Comparison of ENCODE assay signal across 1 cellular context in the genomic region with DNA sequence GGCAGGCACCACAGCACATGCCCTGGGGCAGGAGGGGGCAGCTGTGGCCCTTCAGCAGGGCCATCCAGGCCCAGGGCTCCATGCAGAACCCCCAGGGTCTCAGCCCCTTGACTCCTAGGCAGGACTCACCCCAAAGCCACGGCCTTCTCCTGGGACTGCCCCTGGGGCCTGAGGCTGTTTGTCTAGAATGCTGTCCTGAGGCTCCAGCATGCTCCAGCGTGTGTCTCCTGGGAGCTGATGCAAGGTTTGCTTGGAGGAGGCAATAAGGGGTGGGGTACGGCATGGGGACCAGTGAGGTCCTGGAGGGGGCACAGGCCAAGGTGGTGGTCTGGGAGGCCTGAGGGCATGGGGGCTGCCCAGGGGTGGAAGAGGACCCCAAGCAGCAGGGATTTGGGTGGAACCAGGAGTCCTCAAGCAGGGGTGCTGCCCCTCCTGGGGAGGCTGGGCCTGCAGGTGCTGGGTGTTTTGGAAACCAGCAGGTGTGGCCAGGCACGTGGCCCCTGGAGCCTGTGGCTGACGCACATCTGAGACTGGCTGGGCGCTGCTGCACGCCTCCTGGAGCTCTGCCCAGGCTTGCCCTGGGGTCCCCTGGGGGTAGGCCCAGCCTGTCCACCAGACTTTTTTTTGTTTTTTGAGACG.
TF ChIP-seq lines count a peak whose summit lies in the region.

No MANE protein-coding gene starts in this region.

TF ChIP-seq in K562, 482 proteins besides CTCF, POLR2A, EP300 and RAD21 (continued from another document and continues in another):
- TF ChIP-seq CTCFL (IDR thresholded peaks at IDR 0.05; ENCODE audit: borderline replicate concordance, insufficient read depth, low read depth, low read length, poor library complexity, severe bottlenecking): no peak
- 0 out of 2 replicates have a peak, but pooled peaks have one; percentile 66 for TF ChIP-seq PHB (CRISPR knock-in tag; IDR thresholded peaks at IDR 0.05)
- TF ChIP-seq ARID1B (IDR thresholded peaks at IDR 0.05): peak; percentile 26; the same call in 1 of the 2 replicates
- TF ChIP-seq ZNF699 (CRISPR knock-in tag; IDR thresholded peaks at IDR 0.05; ENCODE audit: insufficient replicate concordance): no peak
- 0 out of 2 replicates have a peak, but pooled peaks have one; percentile 9 for TF ChIP-seq ZNF239 (CRISPR knock-in tag; IDR thresholded peaks at IDR 0.05)
- peak; percentile 12; the same call in 1 of the 2 replicates for TF ChIP-seq ZNF707 (CRISPR knock-in tag; conservative IDR thresholded peaks at IDR 0.05)
- peak; percentile 18; the same call in 1 of the 2 replicates for TF ChIP-seq ZNF507 (tag; conservative IDR thresholded peaks at IDR 0.05)
- TF ChIP-seq ZNF551 (CRISPR knock-in tag; IDR thresholded peaks at IDR 0.05): no peak
- TF ChIP-seq NRF1 (conservative IDR thresholded peaks at IDR 0.05 in 1 of 2, IDR thresholded peaks at IDR 0.05 in 1 of 2): peak in 1 of 2 experiments; percentile 15; a peak in 1 of 4 replicates
- TF ChIP-seq MCM5 (IDR thresholded peaks at IDR 0.05; ENCODE audit: low read depth): no peak
- no peak for TF ChIP-seq POLR3A (IDR thresholded peaks at IDR 0.05; ENCODE audit: borderline replicate concordance, extremely low read depth, insufficient read depth, insufficient read length)
- no peak for TF ChIP-seq ETV5 (CRISPR knock-in tag; IDR thresholded peaks at IDR 0.05; ENCODE audit: low read depth)
- 0 out of 2 replicates have a peak, but pooled peaks have one; percentile 15 for TF ChIP-seq JUND (IDR thresholded peaks at IDR 0.05; ENCODE audit: borderline replicate concordance, low read depth, low read length)
- no peak for TF ChIP-seq JUND (tag; IDR thresholded peaks at IDR 0.05; ENCODE audit: borderline replicate concordance, low read depth, low read length)
- TF ChIP-seq ZBTB49 (CRISPR knock-in tag; IDR thresholded peaks at IDR 0.05; ENCODE audit: borderline replicate concordance): no peak
- TF ChIP-seq ATF4 (CRISPR knock-in tag; IDR thresholded peaks at IDR 0.05): peak; percentile 89
- TF ChIP-seq, protein P1, sequence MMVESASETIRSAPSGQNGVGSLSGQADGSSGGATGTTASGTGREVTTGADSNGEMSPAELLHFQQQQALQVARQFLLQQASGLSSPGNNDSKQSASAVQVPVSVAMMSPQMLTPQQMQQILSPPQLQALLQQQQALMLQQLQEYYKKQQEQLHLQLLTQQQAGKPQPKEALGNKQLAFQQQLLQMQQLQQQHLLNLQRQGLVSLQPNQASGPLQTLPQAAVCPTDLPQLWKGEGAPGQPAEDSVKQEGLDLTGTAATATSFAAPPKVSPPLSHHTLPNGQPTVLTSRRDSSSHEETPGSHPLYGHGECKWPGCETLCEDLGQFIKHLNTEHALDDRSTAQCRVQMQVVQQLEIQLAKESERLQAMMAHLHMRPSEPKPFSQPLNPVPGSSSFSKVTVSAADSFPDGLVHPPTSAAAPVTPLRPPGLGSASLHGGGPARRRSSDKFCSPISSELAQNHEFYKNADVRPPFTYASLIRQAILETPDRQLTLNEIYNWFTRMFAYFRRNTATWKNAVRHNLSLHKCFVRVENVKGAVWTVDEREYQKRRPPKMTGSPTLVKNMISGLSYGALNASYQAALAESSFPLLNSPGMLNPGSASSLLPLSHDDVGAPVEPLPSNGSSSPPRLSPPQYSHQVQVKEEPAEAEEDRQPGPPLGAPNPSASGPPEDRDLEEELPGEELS (CRISPR knock-in tag; IDR thresholded peaks at IDR 0.05; ENCODE audit: borderline replicate concordance): no peak
- TF ChIP-seq HDAC8 (tag; IDR thresholded peaks at IDR 0.05): peak; percentile 53; the same call in 1 of the 2 replicates
- TF ChIP-seq FOXP1 (CRISPR knock-in tag; IDR thresholded peaks at IDR 0.05): 0 out of 2 replicates have a peak, but pooled peaks have one; percentile 42
- TF ChIP-seq DPF2 (IDR thresholded peaks at IDR 0.05): 0 out of 2 replicates have a peak, but pooled peaks have one; percentile 16
- TF ChIP-seq MYC (IDR thresholded peaks at IDR 0.05; ENCODE audit: low read depth, low read length): peak; percentile 93
- no peak; the same call in 1 of the 2 replicates for TF ChIP-seq MYC (CRISPR knock-in tag; IDR thresholded peaks at IDR 0.05; ENCODE audit: borderline replicate concordance, low read depth)
- TF ChIP-seq C11orf30 (IDR thresholded peaks at IDR 0.05; ENCODE audit: low read depth): no peak
- 0 out of 2 replicates have a peak, but pooled peaks have one; percentile 25 for TF ChIP-seq GABPB1 (CRISPR knock-in tag; IDR thresholded peaks at IDR 0.05)
- TF ChIP-seq, protein P2, sequence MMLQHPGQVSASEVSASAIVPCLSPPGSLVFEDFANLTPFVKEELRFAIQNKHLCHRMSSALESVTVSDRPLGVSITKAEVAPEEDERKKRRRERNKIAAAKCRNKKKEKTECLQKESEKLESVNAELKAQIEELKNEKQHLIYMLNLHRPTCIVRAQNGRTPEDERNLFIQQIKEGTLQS (IDR thresholded peaks at IDR 0.05): peak; percentile 75; the same call in 1 of the 2 replicates
- TF ChIP-seq, protein P2 (CRISPR knock-in tag; conservative IDR thresholded peaks at IDR 0.05): no peak
- no peak for TF ChIP-seq HINFP (tag; conservative IDR thresholded peaks at IDR 0.05; ENCODE audit: low read depth)
- peak; percentile 38; the same call in 1 of the 2 replicates for TF ChIP-seq HBP1 (CRISPR knock-in tag; IDR thresholded peaks at IDR 0.05)
- TF ChIP-seq ZNF584 (CRISPR knock-in tag; IDR thresholded peaks at IDR 0.05; ENCODE audit: low read depth): peak; percentile 69; the same call in 1 of the 2 replicates
- TF ChIP-seq ZBTB33 (CRISPR knock-in tag; IDR thresholded peaks at IDR 0.05): peak; percentile 79; the same call in 1 of the 2 replicates
- no peak for TF ChIP-seq SP2 (IDR thresholded peaks at IDR 0.05; ENCODE audit: extremely low read depth, low read depth, low read length, poor library complexity, severe bottlenecking)
- TF ChIP-seq MECOM (CRISPR knock-in tag; IDR thresholded peaks at IDR 0.05): peak; percentile 43; the same call in 1 of the 2 replicates
- TF ChIP-seq, protein P3, sequence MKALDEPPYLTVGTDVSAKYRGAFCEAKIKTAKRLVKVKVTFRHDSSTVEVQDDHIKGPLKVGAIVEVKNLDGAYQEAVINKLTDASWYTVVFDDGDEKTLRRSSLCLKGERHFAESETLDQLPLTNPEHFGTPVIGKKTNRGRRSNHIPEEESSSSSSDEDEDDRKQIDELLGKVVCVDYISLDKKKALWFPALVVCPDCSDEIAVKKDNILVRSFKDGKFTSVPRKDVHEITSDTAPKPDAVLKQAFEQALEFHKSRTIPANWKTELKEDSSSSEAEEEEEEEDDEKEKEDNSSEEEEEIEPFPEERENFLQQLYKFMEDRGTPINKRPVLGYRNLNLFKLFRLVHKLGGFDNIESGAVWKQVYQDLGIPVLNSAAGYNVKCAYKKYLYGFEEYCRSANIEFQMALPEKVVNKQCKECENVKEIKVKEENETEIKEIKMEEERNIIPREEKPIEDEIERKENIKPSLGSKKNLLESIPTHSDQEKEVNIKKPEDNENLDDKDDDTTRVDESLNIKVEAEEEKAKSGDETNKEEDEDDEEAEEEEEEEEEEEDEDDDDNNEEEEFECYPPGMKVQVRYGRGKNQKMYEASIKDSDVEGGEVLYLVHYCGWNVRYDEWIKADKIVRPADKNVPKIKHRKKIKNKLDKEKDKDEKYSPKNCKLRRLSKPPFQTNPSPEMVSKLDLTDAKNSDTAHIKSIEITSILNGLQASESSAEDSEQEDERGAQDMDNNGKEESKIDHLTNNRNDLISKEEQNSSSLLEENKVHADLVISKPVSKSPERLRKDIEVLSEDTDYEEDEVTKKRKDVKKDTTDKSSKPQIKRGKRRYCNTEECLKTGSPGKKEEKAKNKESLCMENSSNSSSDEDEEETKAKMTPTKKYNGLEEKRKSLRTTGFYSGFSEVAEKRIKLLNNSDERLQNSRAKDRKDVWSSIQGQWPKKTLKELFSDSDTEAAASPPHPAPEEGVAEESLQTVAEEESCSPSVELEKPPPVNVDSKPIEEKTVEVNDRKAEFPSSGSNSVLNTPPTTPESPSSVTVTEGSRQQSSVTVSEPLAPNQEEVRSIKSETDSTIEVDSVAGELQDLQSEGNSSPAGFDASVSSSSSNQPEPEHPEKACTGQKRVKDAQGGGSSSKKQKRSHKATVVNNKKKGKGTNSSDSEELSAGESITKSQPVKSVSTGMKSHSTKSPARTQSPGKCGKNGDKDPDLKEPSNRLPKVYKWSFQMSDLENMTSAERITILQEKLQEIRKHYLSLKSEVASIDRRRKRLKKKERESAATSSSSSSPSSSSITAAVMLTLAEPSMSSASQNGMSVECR (CRISPR knock-in tag; IDR thresholded peaks at IDR 0.05): peak; percentile 75
- TF ChIP-seq SRSF7 (optimal IDR thresholded peaks at IDR 0.05; ENCODE audit: low read depth, low read length): no peak
- TF ChIP-seq CEBPG (CRISPR knock-in tag; IDR thresholded peaks at IDR 0.05): peak; percentile 98
- peak; percentile 14 to 91; a peak in 3 of 4 replicates for TF ChIP-seq CEBPG (tag; conservative IDR thresholded peaks at IDR 0.05 in 1 of 2, IDR thresholded peaks at IDR 0.05 in 1 of 2)
- TF ChIP-seq TRIM24 (IDR thresholded peaks at IDR 0.05): peak; percentile 68 to 77; a peak in 2 of 4 replicates
